27 cellular contexts compared by ENCODE assay signal in the genomic region with DNA sequence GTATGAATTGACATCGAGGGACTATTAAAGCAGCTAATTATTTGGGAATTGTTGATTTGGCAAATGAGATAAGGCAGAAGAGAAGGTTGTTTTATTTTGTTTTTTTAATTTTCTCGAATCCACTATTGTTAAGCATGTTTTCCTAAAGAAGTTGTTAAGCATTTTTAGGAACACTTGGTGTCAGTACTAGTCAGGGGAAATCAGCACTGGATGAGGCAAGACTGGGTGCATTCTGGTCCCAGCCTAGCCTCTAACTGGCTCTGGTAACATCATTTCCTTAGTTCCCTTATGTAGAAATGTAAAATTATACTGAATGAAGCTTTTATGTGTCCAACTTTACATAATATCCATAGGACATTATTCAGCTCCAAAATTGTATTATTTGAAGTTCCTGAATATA.
A peak's percentile ranks its signal among the peaks of the same experiment; 100 is the strongest.
DNase-seq lines count a peak whose midpoint lies in the region; ATAC-seq and TF ChIP-seq lines count a peak whose summit lies in the region.
"Had no signal": no experiment of that assay in that cellular context is flagged by ENCODE, and none has a peak within 500 bp of the region (broad histone marks: within the 10 kb centered on the region; RNA-seq: fewer than 3 reads in every experiment).

No MANE protein-coding gene starts in this region.

- H3K4me3 ChIP-seq in GM23338 (no peak overlapping the region), adipocyte (ENCODE audit: low read length) (no peak overlapping the region), fibroblast of pulmonary artery (replicated peaks; ENCODE audit: low read depth, low read length) (no peak overlapping the region), upper lobe of right lung (no peak overlapping the region), coronary artery (no peak overlapping the region)
- H3K4me3 ChIP-seq: gastrocnemius medialis, mucosa of descending colon, transverse colon had no signal

- H3F3A ChIP-seq in GM23338 (replicated peaks; ENCODE audit: low read depth), result no peaks in the 10 kb centered on the region

- H3K27ac Mint-ChIP-seq in GM23338, result peak overlapping the region; percentile 20; the same call in 1 of the 2 replicates
- H3K27ac Mint-ChIP-seq in activated naive CD4-positive, alpha-beta T cell treated with anti-CD3 and anti-CD28 coated beads, Interleukin-2, amount 50 U/mL, for 72 hours, result no peak overlapping the region
- H3K27ac Mint-ChIP-seq: activated CD4-positive, alpha-beta memory T cell treated with anti-CD3 and anti-CD28 coated beads, Interleukin-2, amount 10 ng/mL, durations not matched to agents 7 days and 5 days; activated naive CD4-positive, alpha-beta T cell treated with anti-CD3 and anti-CD28 coated beads, Interleukin-2, amount 10 ng/mL, durations not matched to agents 7 days and 5 days; CD8-positive, alpha-beta T cell; natural killer cell treated with Interleukin-12 subunit alpha and Interleukin-12 subunit beta and Interleukin-15 and Interleukin-18, amount 100 ng/mL, for 72 hours; stimulated activated effector memory CD8-positive, alpha-beta T cell treated with anti-CD3 and anti-CD28 coated beads, Interleukin-12 subunit alpha, Interleukin-12 subunit beta, amount 100 ng/mL, for 72 hours had no signal

- no peak overlapping the region for H3K9ac ChIP-seq in adipocyte (ENCODE audit: low read length)

- no peak for DNase-seq in GM23338 (ENCODE audit: low spot score)
- peak; percentile 10 for DNase-seq in adipocyte (ENCODE audit: low read depth)
- peak; percentile 28 for DNase-seq in fibroblast of pulmonary artery (ENCODE audit: low read depth)
- no peak for DNase-seq in upper lobe of right lung
- no peak for DNase-seq in activated naive CD4-positive, alpha-beta T cell treated with anti-CD3 and anti-CD28 coated beads, Interleukin-2, amount 50 U/mL, for 72 hours (ENCODE audit: low spot score in 2 of 2)
- DNase-seq in coronary artery (ENCODE audit: low spot score), result no peak
- DNase-seq: activated CD4-positive, alpha-beta memory T cell treated with anti-CD3 and anti-CD28 coated beads, Interleukin-2, amount 10 ng/mL, durations not matched to agents 7 days and 5 days; activated CD8-positive, alpha-beta memory T cell treated with anti-CD3 and anti-CD28 coated beads, Interleukin-2, amount 50 U/mL, for 4 hours; activated naive CD4-positive, alpha-beta T cell treated with anti-CD3 and anti-CD28 coated beads, Interleukin-2, amount 10 ng/mL, durations not matched to agents 7 days and 5 days; amygdala; brain microvascular endothelial cell; CD8-positive, alpha-beta T cell; DMS 273 treated with DMSO at 0.1 percent for 48 hours; effector CD4-positive, alpha-beta T cell; gastrocnemius medialis; Karpas-422; mucosa of descending colon; NCI-H1048; NCI-H446; NCI-H774; SHP77 treated with DMSO at 0.1 percent for 48 hours; stimulated activated CD4-positive, alpha-beta T cell treated with anti-CD3 and anti-CD28 coated beads, Interleukin-15, amount 100 ng/mL, for 24 hours; transverse colon had no signal

- no peak for ATAC-seq in GM23338
- peak; percentile 39 for ATAC-seq in upper lobe of right lung
- no peak for ATAC-seq in activated naive CD4-positive, alpha-beta T cell treated with anti-CD3 and anti-CD28 coated beads, Interleukin-2, amount 50 U/mL, for 72 hours
- no peak for ATAC-seq in HG03469 (IDR thresholded peaks at IDR 0.05; ENCODE audit: unreplicated experiment)
- ATAC-seq: CD8-positive, alpha-beta T cell; gastrocnemius medialis; mucosa of descending colon; natural killer cell treated with Interleukin-12 subunit alpha and Interleukin-12 subunit beta and Interleukin-15 and Interleukin-18, amount 100 ng/mL, for 72 hours; stimulated activated effector memory CD8-positive, alpha-beta T cell treated with anti-CD3 and anti-CD28 coated beads, Interleukin-12 subunit alpha, Interleukin-12 subunit beta, amount 100 ng/mL, for 72 hours had no signal

- peaks cover 7% of the 10 kb centered on the region; the same call in 1 of the 3 replicates for H3K9me3 Mint-ChIP-seq in GM23338
- no peaks in the 10 kb centered on the region for H3K9me3 Mint-ChIP-seq in activated naive CD4-positive, alpha-beta T cell treated with anti-CD3 and anti-CD28 coated beads, Interleukin-2, amount 50 U/mL, for 72 hours
- H3K9me3 Mint-ChIP-seq: activated CD4-positive, alpha-beta memory T cell treated with anti-CD3 and anti-CD28 coated beads, Interleukin-2, amount 10 ng/mL, durations not matched to agents 7 days and 5 days; activated naive CD4-positive, alpha-beta T cell treated with anti-CD3 and anti-CD28 coated beads, Interleukin-2, amount 10 ng/mL, durations not matched to agents 7 days and 5 days; CD8-positive, alpha-beta T cell; natural killer cell treated with Interleukin-12 subunit alpha and Interleukin-12 subunit beta and Interleukin-15 and Interleukin-18, amount 100 ng/mL, for 72 hours; stimulated activated effector memory CD8-positive, alpha-beta T cell treated with anti-CD3 and anti-CD28 coated beads, Interleukin-12 subunit alpha, Interleukin-12 subunit beta, amount 100 ng/mL, for 72 hours had no signal

- H3K27me3 ChIP-seq in GM23338 (ENCODE audit: insufficient read depth) (no peaks in the 10 kb centered on the region), adipocyte (replicated peaks; ENCODE audit: control insufficient read depth, insufficient read depth, low read length) (no peaks in the 10 kb centered on the region), upper lobe of right lung (no peaks in the 10 kb centered on the region)
- H3K27me3 ChIP-seq: brain microvascular endothelial cell, gastrocnemius medialis, transverse colon had no signal

- H3K4me1 Mint-ChIP-seq in GM23338, result peaks cover 5% of the 10 kb centered on the region
- H3K4me1 Mint-ChIP-seq: activated CD4-positive, alpha-beta memory T cell treated with anti-CD3 and anti-CD28 coated beads, Interleukin-2, amount 10 ng/mL, durations not matched to agents 7 days and 5 days; activated naive CD4-positive, alpha-beta T cell treated with anti-CD3 and anti-CD28 coated beads, Interleukin-2, amount 10 ng/mL, durations not matched to agents 7 days and 5 days; stimulated activated effector memory CD8-positive, alpha-beta T cell treated with anti-CD3 and anti-CD28 coated beads, Interleukin-12 subunit alpha, Interleukin-12 subunit beta, amount 100 ng/mL, for 72 hours had no signal

- no peak overlapping the region for H2AFZ ChIP-seq in GM23338

- H3K27ac ChIP-seq in GM23338 (ENCODE audit: low read depth) (no peak overlapping the region), upper lobe of right lung (no peak overlapping the region), coronary artery (no peak overlapping the region)
- H3K27ac ChIP-seq: brain microvascular endothelial cell, epithelial cell of prostate, gastrocnemius medialis, transverse colon had no signal

- H3K4me3 Mint-ChIP-seq in GM23338, result no peak overlapping the region
- H3K4me3 Mint-ChIP-seq: activated CD4-positive, alpha-beta memory T cell treated with anti-CD3 and anti-CD28 coated beads, Interleukin-2, amount 10 ng/mL, durations not matched to agents 7 days and 5 days; activated naive CD4-positive, alpha-beta T cell treated with anti-CD3 and anti-CD28 coated beads, Interleukin-2, amount 10 ng/mL, durations not matched to agents 7 days and 5 days; CD8-positive, alpha-beta T cell; natural killer cell treated with Interleukin-12 subunit alpha and Interleukin-12 subunit beta and Interleukin-15 and Interleukin-18, amount 100 ng/mL, for 72 hours; stimulated activated effector memory CD8-positive, alpha-beta T cell treated with anti-CD3 and anti-CD28 coated beads, Interleukin-12 subunit alpha, Interleukin-12 subunit beta, amount 100 ng/mL, for 72 hours had no signal

- no peaks in the 10 kb centered on the region for H3K9me2 ChIP-seq in GM23338 (ENCODE audit: insufficient read depth)

- peaks cover 1% of the 10 kb centered on the region for H3K27me3 Mint-ChIP-seq in GM23338 (ENCODE audit: insufficient read depth, low read depth, poor library complexity)
- H3K27me3 Mint-ChIP-seq: activated CD4-positive, alpha-beta memory T cell treated with anti-CD3 and anti-CD28 coated beads, Interleukin-2, amount 10 ng/mL, durations not matched to agents 7 days and 5 days; activated naive CD4-positive, alpha-beta T cell treated with anti-CD3 and anti-CD28 coated beads, Interleukin-2, amount 10 ng/mL, durations not matched to agents 7 days and 5 days; natural killer cell treated with Interleukin-12 subunit alpha and Interleukin-12 subunit beta and Interleukin-15 and Interleukin-18, amount 100 ng/mL, for 72 hours had no signal

- peaks cover 10% of the 10 kb centered on the region for H3K36me3 Mint-ChIP-seq in GM23338 (ENCODE audit: low read depth)
- peaks cover 4 to 8% of the 10 kb centered on the region in 2 donors for H3K36me3 Mint-ChIP-seq in activated naive CD4-positive, alpha-beta T cell treated with anti-CD3 and anti-CD28 coated beads, Interleukin-2, amount 50 U/mL, for 72 hours
- H3K36me3 Mint-ChIP-seq: activated naive CD4-positive, alpha-beta T cell treated with anti-CD3 and anti-CD28 coated beads, Interleukin-2, amount 10 ng/mL, durations not matched to agents 7 days and 5 days; natural killer cell treated with Interleukin-12 subunit alpha and Interleukin-12 subunit beta and Interleukin-15 and Interleukin-18, amount 100 ng/mL, for 72 hours; stimulated activated effector memory CD8-positive, alpha-beta T cell treated with anti-CD3 and anti-CD28 coated beads, Interleukin-12 subunit alpha, Interleukin-12 subunit beta, amount 100 ng/mL, for 72 hours had no signal

- H4K20me1 ChIP-seq in GM23338 (replicated peaks; ENCODE audit: insufficient read depth), result no peaks in the 10 kb centered on the region

- H3K9me3 ChIP-seq in adipocyte (ENCODE audit: control insufficient read depth, low read length) (no peaks in the 10 kb centered on the region), upper lobe of right lung (no peaks in the 10 kb centered on the region)
- H3K9me3 ChIP-seq: gastrocnemius medialis, mucosa of descending colon, transverse colon had no signal

- intact Hi-C loops in upper lobe of right lung (cut with DNase I), result no loop called here

- 0 out of 4 replicates have a peak, but pooled peaks of 1 of the 2 experiments have one; percentile 4 for TF ChIP-seq CTCF in GM23338 (conservative IDR thresholded peaks at IDR 0.05; ENCODE audit: low read depth in 2 of 2)
- no peak for TF ChIP-seq CTCF in fibroblast of pulmonary artery (IDR thresholded peaks at IDR 0.05; ENCODE audit: low read length, missing control alignments)
- no peak for TF ChIP-seq CTCF in upper lobe of right lung (IDR thresholded peaks at IDR 0.05)
- TF ChIP-seq CTCF in coronary artery (IDR thresholded peaks at IDR 0.05), result no peak

- H3K79me2 ChIP-seq in GM23338 (replicated peaks; ENCODE audit: insufficient read depth), result no peaks in the 10 kb centered on the region

- H3K4me2 ChIP-seq in GM23338, result no peak overlapping the region

- H3K36me3 ChIP-seq in GM23338 (ENCODE audit: insufficient read depth), result no peaks in the 10 kb centered on the region
- H3K36me3 ChIP-seq in adipocyte (ENCODE audit: control insufficient read depth, insufficient read depth, low read length, severe bottlenecking), result peaks cover 6% of the 10 kb centered on the region
- no peaks in the 10 kb centered on the region for H3K36me3 ChIP-seq in upper lobe of right lung
- H3K36me3 ChIP-seq: brain microvascular endothelial cell, gastrocnemius medialis had no signal

- H3K4me1 ChIP-seq in GM23338 (ENCODE audit: insufficient read depth), result 0 out of 2 replicates have a peak, but pooled peaks cover 5% of the 10 kb centered on the region
- H3K4me1 ChIP-seq in adipocyte (ENCODE audit: control insufficient read depth, insufficient read depth, low read length), result peaks cover 9% of the 10 kb centered on the region
- peaks cover 5% of the 10 kb centered on the region for H3K4me1 ChIP-seq in upper lobe of right lung
- H3K4me1 ChIP-seq: transverse colon had no signal

Comparison
In these comparisons a context has a peak if more than half of its experiments do, and no peak if none do; other contexts are left out.
1. DNase-seq: peak in adipocyte (single experiment) and fibroblast of pulmonary artery (single experiment); none in GM23338 (single experiment), upper lobe of right lung (single experiment), activated naive CD4-positive, alpha-beta T cell treated with anti-CD3 and anti-CD28 coated beads, Interleukin-2, amount 50 U/mL, for 72 hours (0 of 2) and coronary artery (single experiment).